In the genomic region with DNA sequence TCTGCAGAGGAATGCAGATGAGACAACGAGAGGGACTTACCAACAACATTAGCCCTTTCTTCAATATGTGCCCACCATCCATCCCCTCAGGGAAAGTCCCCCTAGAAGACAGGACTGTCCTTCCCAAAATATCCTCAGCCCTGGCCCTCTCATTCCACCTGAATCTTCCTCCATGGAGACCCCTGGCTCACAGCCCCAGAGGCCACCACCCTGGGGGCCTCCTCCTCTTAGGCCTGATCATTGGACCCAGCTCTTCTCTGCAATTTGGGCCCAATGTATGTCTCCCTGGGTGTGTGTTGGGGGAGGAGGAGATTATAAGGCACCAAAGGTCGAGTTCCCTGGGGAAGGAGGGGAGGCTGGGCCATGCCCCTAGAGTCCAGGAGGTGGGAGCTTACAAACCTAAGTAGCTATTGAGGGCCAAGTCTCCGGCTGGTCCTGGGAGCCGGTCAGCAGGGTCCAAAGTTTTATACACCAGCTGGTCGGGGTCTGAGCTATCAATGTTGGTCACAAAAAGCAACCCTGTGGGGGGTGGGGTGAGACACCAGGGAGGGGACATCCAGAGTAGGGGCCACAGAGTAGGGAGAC, we compare ENCODE assay signal across 13 cellular contexts.
"Had no signal": no experiment of that assay in that cellular context is flagged by ENCODE, and none has a peak within 500 bp of the region (broad histone marks: within the 10 kb centered on the region; RNA-seq: fewer than 3 reads in every experiment).

No MANE protein-coding gene starts in this region.

- H3K4me3 ChIP-seq: lung, stomach, tibial nerve had no signal

- ATAC-seq: activated CD8-positive, alpha-beta memory T cell treated with anti-CD3 and anti-CD28 coated beads, Interleukin-2, amount 10 ng/mL, durations not matched to agents 7 days and 5 days; naive thymus-derived CD4-positive, alpha-beta T cell had no signal

- DNase-seq: activated CD4-positive, alpha-beta T cell treated with anti-CD3 and anti-CD28 coated beads for 1 hour; activated CD4-positive, alpha-beta T cell treated with anti-CD3 and anti-CD28 coated beads, Interleukin-2, amount 50 U/mL, for 48 hours; activated CD8-positive, alpha-beta memory T cell treated with anti-CD3 and anti-CD28 coated beads, Interleukin-2, amount 10 ng/mL, durations not matched to agents 7 days and 5 days; activated gamma-delta T cell; activated naive CD8-positive, alpha-beta T cell treated with anti-CD3 and anti-CD28 coated beads for 36 hours; activated T-cell treated with anti-CD3 and anti-CD28 coated beads, Interleukin-2, amount 50 U/mL, for 24 hours; naive thymus-derived CD4-positive, alpha-beta T cell; stomach; T-helper 9 cell had no signal

- H3K36me3 Mint-ChIP-seq: activated CD8-positive, alpha-beta memory T cell treated with anti-CD3 and anti-CD28 coated beads, Interleukin-2, amount 10 ng/mL, durations not matched to agents 7 days and 5 days; activated naive CD8-positive, alpha-beta T cell treated with anti-CD3 and anti-CD28 coated beads for 36 hours; naive thymus-derived CD4-positive, alpha-beta T cell had no signal

- H3K9me3 ChIP-seq: neutrophil, stomach, tibial nerve had no signal

- H3K27me3 Mint-ChIP-seq: activated naive CD8-positive, alpha-beta T cell treated with anti-CD3 and anti-CD28 coated beads for 36 hours; activated T-cell treated with anti-CD3 and anti-CD28 coated beads, Interleukin-2, amount 50 U/mL, for 24 hours had no signal

- H3K27me3 ChIP-seq: neutrophil, stomach, tibial nerve had no signal

- H3K27ac ChIP-seq: neutrophil had no signal

- H3K9me3 Mint-ChIP-seq: activated naive CD8-positive, alpha-beta T cell treated with anti-CD3 and anti-CD28 coated beads for 36 hours; activated T-cell treated with anti-CD3 and anti-CD28 coated beads, Interleukin-2, amount 50 U/mL, for 24 hours; naive thymus-derived CD4-positive, alpha-beta T cell had no signal

- H3K27ac Mint-ChIP-seq: activated CD8-positive, alpha-beta memory T cell treated with anti-CD3 and anti-CD28 coated beads, Interleukin-2, amount 10 ng/mL, durations not matched to agents 7 days and 5 days; activated naive CD8-positive, alpha-beta T cell treated with anti-CD3 and anti-CD28 coated beads for 36 hours; activated T-cell treated with anti-CD3 and anti-CD28 coated beads, Interleukin-2, amount 50 U/mL, for 24 hours; naive thymus-derived CD4-positive, alpha-beta T cell; progenitor cell of endocrine pancreas had no signal

- H3K4me1 Mint-ChIP-seq: activated CD8-positive, alpha-beta memory T cell treated with anti-CD3 and anti-CD28 coated beads, Interleukin-2, amount 10 ng/mL, durations not matched to agents 7 days and 5 days; activated naive CD8-positive, alpha-beta T cell treated with anti-CD3 and anti-CD28 coated beads for 36 hours had no signal

- H3K4me3 Mint-ChIP-seq: activated CD8-positive, alpha-beta memory T cell treated with anti-CD3 and anti-CD28 coated beads, Interleukin-2, amount 10 ng/mL, durations not matched to agents 7 days and 5 days; activated naive CD8-positive, alpha-beta T cell treated with anti-CD3 and anti-CD28 coated beads for 36 hours; activated T-cell treated with anti-CD3 and anti-CD28 coated beads, Interleukin-2, amount 50 U/mL, for 24 hours; naive thymus-derived CD4-positive, alpha-beta T cell had no signal

- H3K36me3 ChIP-seq: neutrophil had no signal
